In the genomic region with DNA sequence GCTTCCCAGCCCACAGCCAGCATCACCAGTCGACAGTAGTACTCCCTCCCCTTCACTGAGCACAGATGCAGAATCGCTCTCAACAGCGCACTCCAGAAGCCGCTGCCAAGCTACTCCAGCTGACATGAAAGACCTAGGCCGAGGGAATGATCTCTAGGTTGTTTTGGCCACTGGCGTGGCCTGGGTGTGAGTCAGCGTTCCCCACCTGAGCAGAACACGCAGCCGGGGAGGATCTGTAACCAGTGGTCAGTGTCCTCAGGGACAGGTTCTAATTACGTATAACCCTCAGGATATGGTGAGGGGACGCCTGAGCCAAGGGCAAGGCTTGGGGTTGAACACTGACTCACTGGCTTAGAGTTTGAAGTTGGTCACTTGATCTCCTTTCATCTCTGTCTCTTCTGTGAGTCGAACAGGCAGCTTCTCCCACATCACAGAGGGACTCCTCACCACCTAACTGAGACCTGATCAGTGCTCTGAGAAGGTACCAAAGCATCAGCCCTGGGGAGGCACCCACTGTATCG, we compare ENCODE assay signal across 1 cellular context.
TF ChIP-seq lines count a peak whose summit lies in the region.

No MANE protein-coding gene starts in this region.

TF ChIP-seq in HepG2, 621 proteins besides CTCF, POLR2A, EP300 and RAD21 (continued from another document and continues in another):
- no peak for TF ChIP-seq EEA1 (CRISPR knock-in tag; IDR thresholded peaks at IDR 0.05; ENCODE audit: borderline replicate concordance)
- TF ChIP-seq FOSL1 (CRISPR knock-in tag; IDR thresholded peaks at IDR 0.05; ENCODE audit: borderline replicate concordance): peak; percentile 53; the same call in 1 of the 2 replicates
- no peak for TF ChIP-seq ARID2 (CRISPR knock-in tag; IDR thresholded peaks at IDR 0.05; ENCODE audit: borderline replicate concordance)
- no peak for TF ChIP-seq CEBPZ (IDR thresholded peaks at IDR 0.05; ENCODE audit: low read length)
- TF ChIP-seq BCL6 (CRISPR knock-in tag; IDR thresholded peaks at IDR 0.05): no peak
- TF ChIP-seq MXD1 (CRISPR knock-in tag; IDR thresholded peaks at IDR 0.05): no peak
- TF ChIP-seq ZNF691 (CRISPR knock-in tag; IDR thresholded peaks at IDR 0.05; ENCODE audit: borderline replicate concordance, low read depth): peak; percentile 55; the same call in 1 of the 2 replicates
- no peak for TF ChIP-seq MIER3 (CRISPR knock-in tag; IDR thresholded peaks at IDR 0.05; ENCODE audit: borderline replicate concordance)
- TF ChIP-seq XRCC5 (optimal IDR thresholded peaks at IDR 0.05; ENCODE audit: low read length): no peak
- TF ChIP-seq ARHGAP35 (CRISPR knock-in tag; IDR thresholded peaks at IDR 0.05; ENCODE audit: borderline replicate concordance): no peak
- TF ChIP-seq, protein P1, sequence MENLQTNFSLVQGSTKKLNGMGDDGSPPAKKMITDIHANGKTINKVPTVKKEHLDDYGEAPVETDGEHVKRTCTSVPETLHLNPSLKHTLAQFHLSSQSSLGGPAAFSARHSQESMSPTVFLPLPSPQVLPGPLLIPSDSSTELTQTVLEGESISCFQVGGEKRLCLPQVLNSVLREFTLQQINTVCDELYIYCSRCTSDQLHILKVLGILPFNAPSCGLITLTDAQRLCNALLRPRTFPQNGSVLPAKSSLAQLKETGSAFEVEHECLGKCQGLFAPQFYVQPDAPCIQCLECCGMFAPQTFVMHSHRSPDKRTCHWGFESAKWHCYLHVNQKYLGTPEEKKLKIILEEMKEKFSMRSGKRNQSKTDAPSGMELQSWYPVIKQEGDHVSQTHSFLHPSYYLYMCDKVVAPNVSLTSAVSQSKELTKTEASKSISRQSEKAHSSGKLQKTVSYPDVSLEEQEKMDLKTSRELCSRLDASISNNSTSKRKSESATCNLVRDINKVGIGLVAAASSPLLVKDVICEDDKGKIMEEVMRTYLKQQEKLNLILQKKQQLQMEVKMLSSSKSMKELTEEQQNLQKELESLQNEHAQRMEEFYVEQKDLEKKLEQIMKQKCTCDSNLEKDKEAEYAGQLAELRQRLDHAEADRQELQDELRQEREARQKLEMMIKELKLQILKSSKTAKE (CRISPR knock-in tag; IDR thresholded peaks at IDR 0.05; ENCODE audit: borderline replicate concordance): no peak
- no peak for TF ChIP-seq ZNF564 (CRISPR knock-in tag; IDR thresholded peaks at IDR 0.05)
- TF ChIP-seq, protein P2, sequence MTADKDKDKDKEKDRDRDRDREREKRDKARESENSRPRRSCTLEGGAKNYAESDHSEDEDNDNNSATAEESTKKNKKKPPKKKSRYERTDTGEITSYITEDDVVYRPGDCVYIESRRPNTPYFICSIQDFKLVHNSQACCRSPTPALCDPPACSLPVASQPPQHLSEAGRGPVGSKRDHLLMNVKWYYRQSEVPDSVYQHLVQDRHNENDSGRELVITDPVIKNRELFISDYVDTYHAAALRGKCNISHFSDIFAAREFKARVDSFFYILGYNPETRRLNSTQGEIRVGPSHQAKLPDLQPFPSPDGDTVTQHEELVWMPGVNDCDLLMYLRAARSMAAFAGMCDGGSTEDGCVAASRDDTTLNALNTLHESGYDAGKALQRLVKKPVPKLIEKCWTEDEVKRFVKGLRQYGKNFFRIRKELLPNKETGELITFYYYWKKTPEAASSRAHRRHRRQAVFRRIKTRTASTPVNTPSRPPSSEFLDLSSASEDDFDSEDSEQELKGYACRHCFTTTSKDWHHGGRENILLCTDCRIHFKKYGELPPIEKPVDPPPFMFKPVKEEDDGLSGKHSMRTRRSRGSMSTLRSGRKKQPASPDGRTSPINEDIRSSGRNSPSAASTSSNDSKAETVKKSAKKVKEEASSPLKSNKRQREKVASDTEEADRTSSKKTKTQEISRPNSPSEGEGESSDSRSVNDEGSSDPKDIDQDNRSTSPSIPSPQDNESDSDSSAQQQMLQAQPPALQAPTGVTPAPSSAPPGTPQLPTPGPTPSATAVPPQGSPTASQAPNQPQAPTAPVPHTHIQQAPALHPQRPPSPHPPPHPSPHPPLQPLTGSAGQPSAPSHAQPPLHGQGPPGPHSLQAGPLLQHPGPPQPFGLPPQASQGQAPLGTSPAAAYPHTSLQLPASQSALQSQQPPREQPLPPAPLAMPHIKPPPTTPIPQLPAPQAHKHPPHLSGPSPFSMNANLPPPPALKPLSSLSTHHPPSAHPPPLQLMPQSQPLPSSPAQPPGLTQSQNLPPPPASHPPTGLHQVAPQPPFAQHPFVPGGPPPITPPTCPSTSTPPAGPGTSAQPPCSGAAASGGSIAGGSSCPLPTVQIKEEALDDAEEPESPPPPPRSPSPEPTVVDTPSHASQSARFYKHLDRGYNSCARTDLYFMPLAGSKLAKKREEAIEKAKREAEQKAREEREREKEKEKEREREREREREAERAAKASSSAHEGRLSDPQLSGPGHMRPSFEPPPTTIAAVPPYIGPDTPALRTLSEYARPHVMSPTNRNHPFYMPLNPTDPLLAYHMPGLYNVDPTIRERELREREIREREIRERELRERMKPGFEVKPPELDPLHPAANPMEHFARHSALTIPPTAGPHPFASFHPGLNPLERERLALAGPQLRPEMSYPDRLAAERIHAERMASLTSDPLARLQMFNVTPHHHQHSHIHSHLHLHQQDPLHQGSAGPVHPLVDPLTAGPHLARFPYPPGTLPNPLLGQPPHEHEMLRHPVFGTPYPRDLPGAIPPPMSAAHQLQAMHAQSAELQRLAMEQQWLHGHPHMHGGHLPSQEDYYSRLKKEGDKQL (CRISPR knock-in tag; IDR thresholded peaks at IDR 0.05; ENCODE audit: low read depth): no peak
- TF ChIP-seq ZNF281 (CRISPR knock-in tag; IDR thresholded peaks at IDR 0.05; ENCODE audit: borderline replicate concordance): no peak
- no peak for TF ChIP-seq ZNF432 (CRISPR knock-in tag; IDR thresholded peaks at IDR 0.05; ENCODE audit: borderline replicate concordance)
- peak; percentile 19; the same call in 1 of the 2 replicates for TF ChIP-seq KDM2A (CRISPR knock-in tag; IDR thresholded peaks at IDR 0.05; ENCODE audit: borderline replicate concordance, low read depth)
- no peak for TF ChIP-seq HES4 (CRISPR knock-in tag; IDR thresholded peaks at IDR 0.05; ENCODE audit: borderline replicate concordance)
- TF ChIP-seq MEF2D (CRISPR knock-in tag; IDR thresholded peaks at IDR 0.05): peak; percentile 40; the same call in 1 of the 2 replicates
- no peak for TF ChIP-seq SCMH1 (CRISPR knock-in tag; IDR thresholded peaks at IDR 0.05; ENCODE audit: borderline replicate concordance)
- no peak for TF ChIP-seq MED8 (CRISPR knock-in tag; IDR thresholded peaks at IDR 0.05; ENCODE audit: insufficient replicate concordance)
- TF ChIP-seq, protein P3, sequence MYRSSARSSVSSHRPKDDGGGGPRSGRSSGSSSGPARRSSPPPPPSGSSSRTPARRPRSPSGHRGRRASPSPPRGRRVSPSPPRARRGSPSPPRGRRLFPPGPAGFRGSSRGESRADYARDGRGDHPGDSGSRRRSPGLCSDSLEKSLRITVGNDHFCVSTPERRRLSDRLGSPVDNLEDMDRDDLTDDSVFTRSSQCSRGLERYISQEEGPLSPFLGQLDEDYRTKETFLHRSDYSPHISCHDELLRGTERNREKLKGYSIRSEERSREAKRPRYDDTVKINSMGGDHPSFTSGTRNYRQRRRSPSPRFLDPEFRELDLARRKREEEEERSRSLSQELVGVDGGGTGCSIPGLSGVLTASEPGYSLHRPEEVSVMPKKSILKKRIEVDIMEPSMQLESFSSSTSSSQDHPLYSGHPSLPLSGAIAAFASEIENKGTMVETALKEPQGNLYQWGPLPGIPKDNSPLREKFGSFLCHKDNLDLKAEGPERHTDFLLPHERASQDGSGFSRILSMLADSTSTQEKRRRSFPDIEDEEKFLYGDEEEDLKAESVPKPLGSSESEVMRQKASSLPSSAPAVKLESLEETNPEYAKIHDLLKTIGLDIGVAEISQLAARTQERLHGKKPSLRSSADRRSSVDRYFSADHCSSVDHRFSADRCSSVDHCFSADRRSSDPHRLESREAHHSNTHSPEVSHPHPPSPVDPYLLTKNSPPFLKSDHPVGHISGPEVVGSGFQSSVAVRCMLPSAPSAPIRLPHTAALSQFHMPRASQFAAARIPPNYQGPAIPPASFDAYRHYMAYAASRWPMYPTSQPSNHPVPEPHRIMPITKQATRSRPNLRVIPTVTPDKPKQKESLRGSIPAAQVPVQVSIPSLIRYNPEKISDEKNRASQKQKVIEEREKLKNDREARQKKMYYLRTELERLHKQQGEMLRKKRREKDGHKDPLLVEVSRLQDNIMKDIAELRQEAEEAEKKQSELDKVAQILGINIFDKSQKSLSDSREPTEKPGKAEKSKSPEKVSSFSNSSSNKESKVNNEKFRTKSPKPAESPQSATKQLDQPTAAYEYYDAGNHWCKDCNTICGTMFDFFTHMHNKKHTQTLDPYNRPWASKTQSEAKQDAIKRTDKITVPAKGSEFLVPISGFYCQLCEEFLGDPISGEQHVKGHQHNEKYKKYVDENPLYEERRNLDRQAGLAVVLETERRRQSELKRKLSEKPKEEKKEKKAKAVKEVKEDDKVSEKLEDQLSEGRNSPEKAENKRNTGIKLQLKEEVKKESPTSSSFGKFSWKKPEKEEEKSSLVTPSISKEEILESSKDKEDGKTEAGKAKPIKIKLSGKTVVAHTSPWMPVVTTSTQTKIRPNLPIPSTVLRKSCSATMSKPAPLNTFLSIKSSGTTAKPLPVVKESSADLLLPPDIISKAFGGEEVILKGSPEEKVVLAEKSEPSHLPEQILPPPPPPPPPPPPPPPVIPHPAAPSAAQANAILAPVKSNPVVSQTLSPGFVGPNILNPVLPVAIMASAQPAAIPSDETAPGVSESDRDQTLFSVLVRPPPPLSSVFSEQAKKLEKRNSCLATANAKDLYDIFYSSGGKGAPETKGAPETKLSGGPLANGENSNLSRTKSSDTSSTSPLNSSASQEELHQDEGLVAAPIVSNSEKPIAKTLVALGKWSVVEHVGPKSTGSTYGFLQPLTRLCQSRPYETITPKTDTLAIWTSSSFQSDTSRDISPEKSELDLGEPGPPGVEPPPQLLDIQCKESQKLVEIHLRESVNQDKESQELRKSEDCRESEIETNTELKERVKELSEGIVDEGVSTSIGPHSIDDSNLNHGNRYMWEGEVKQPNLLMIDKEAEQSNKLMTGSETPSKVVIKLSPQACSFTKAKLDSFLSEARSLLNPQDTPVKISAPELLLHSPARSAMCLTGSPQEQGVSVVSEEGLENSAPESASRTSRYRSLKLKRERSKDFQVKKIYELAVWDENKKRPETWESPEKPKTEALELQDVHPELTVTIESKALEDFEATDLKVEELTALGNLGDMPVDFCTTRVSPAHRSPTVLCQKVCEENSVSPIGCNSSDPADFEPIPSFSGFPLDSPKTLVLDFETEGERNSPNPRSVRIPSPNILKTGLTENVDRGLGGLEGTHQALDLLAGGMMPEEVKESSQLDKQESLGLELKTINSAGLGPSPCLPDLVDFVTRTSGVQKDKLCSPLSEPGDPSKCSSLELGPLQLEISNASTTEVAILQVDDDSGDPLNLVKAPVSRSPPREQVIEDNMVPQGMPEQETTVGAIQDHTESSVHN (CRISPR knock-in tag; IDR thresholded peaks at IDR 0.05): no peak
- no peak for TF ChIP-seq FLYWCH1 (CRISPR knock-in tag; IDR thresholded peaks at IDR 0.05)
- TF ChIP-seq TCF7 (IDR thresholded peaks at IDR 0.05; ENCODE audit: low read depth): no peak; the same call in 1 of the 2 replicates
- TF ChIP-seq SMAD9 (CRISPR knock-in tag; IDR thresholded peaks at IDR 0.05): no peak
- 0 out of 2 replicates have a peak, but pooled peaks have one; percentile 55 for TF ChIP-seq ZFP37 (CRISPR knock-in tag; IDR thresholded peaks at IDR 0.05; ENCODE audit: borderline replicate concordance)
- no peak for TF ChIP-seq GABPB1 (CRISPR knock-in tag; IDR thresholded peaks at IDR 0.05)
- TF ChIP-seq ZNF33B (CRISPR knock-in tag; IDR thresholded peaks at IDR 0.05): no peak
